9 cellular contexts compared by ENCODE assay signal in the genomic region with DNA sequence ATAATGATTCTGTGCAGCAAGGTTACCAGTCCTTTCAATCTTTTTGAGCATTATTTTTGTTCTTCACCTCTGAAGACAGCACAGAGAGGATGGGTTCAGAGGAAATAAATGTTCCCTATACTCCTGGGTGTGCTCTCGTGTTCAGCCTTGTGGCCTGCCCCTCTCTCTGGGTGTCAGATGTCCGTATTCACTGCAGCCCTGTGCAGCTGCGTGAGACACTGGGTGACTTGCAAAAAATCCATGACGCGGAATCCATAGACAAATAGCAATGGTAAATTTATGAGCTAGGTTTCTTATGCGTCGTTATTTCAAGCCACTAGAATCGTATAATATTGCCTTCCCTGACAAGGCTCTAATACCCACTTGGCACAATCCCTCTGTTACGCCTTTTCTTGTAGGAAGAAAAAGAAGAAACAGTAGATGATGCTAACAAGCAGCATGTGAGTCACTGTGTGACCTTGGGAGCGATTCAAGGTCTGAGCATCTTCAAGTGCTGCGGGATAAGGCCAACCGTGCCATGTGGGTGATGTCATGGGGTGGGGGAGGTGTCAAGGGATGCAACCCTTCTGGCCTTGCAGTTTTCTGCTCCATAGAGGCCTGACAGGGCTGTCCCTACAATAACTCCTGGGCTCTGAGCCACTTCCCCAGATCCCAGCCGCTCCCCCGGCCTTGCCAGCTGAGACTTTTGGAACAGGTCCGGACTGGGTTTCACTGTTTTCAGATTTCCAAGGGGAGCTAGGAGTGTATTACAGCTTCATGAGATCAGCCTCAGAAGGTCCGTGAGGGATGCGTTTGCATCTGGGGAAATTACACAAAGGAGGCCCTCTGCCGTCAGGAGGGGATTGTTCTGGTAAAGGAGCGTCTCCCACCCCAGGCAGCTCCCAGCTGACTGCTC. TPM values are rescaled to one million over a fixed set of nuclear protein-coding genes. Genes with fewer than 3 reads are reported as not detected.
DNase-seq lines count a peak whose midpoint lies in the region; ATAC-seq, FAIRE-seq and TF ChIP-seq lines count a peak whose summit lies in the region.
"Had no signal": no experiment of that assay in that cellular context is flagged by ENCODE, and none has a peak within 500 bp of the region (broad histone marks: within the 10 kb centered on the region; RNA-seq: fewer than 3 reads in every experiment).

No MANE protein-coding gene starts in this region.

- TF ChIP-seq POLR2A in sigmoid colon (IDR thresholded peaks at IDR 0.05): no peak

- H3K4me1 Mint-ChIP-seq in astrocyte (ENCODE audit: low read depth, unreplicated experiment): no peaks in the 10 kb centered on the region

- DNase-seq in GM03348 (ENCODE audit: low spot score): peak; percentile 69
- DNase-seq in astrocyte (ENCODE audit: low read depth): peak; percentile 63
- DNase-seq in right cardiac atrium: peak; percentile 83 to 87 (median 86)
- DNase-seq in sigmoid colon: peak; percentile 89
- no peak for DNase-seq in NCI-H524 treated with DMSO at 0.1 percent for 48 hours (lab: John Stamatoyannopoulos, UW)
- DNase-seq in iPS-NIHi7 (ENCODE audit: extremely low spot score): no peak
- no peak for DNase-seq in OCI-LY7 (ENCODE audit: low spot score)

- 55% methylated on average over 19 of the region's 19 CpGs for WGBS in right cardiac atrium
- WGBS in sigmoid colon, 2 donors: 58 to 59% methylated on average over 19 of the region's 19 CpGs

- TF ChIP-seq CTCF in astrocyte (IDR thresholded peaks at IDR 0.05; ENCODE audit: insufficient read depth, low read depth, low read length): no peak
- peak in 2 of 4 experiments; percentile 12 to 34 for TF ChIP-seq CTCF in sigmoid colon (IDR thresholded peaks at IDR 0.05)
- no peak for TF ChIP-seq CTCF in OCI-LY7 (conservative IDR thresholded peaks at IDR 0.05; ENCODE audit: low read length)

- H2AFZ ChIP-seq in astrocyte (ENCODE audit: low read depth, low read length): no peak overlapping the region
- no peak overlapping the region for H2AFZ ChIP-seq in OCI-LY7 (ENCODE audit: low read length)

- H3K27ac ChIP-seq in astrocyte (ENCODE audit: low read depth, low read length) (no peak overlapping the region), right cardiac atrium (ENCODE audit: low read length) (no peak overlapping the region), sigmoid colon (peak overlapping the region; percentile 39 to 71 (median 57)), OCI-LY7 (ENCODE audit: low read depth, low read length, poor library complexity, severe bottlenecking) (no peak overlapping the region)

- H3K9me3 ChIP-seq in astrocyte (ENCODE audit: insufficient read depth, low read depth, low read length) (no peaks in the 10 kb centered on the region), right cardiac atrium (ENCODE audit: control insufficient read depth, low read length) (no peaks in the 10 kb centered on the region), sigmoid colon (no peaks in the 10 kb centered on the region), OCI-LY7 (ENCODE audit: low read length) (no peaks in the 10 kb centered on the region)

- ATAC-seq in right cardiac atrium (peak; percentile 82 to 84), HG02973 (IDR thresholded peaks at IDR 0.05; ENCODE audit: unreplicated experiment) (no peak)

- peaks cover 22% of the 10 kb centered on the region for H3K27me3 Mint-ChIP-seq in astrocyte (ENCODE audit: low read depth, unreplicated experiment)
- H3K27me3 Mint-ChIP-seq: activated naive CD4-positive, alpha-beta T cell treated with anti-CD3 and anti-CD28 coated beads, Interleukin-2, amount 50 U/mL, for 24 hours had no signal

- TF ChIP-seq EP300 in sigmoid colon (IDR thresholded peaks at IDR 0.05): peak in 1 of 4 donors; percentile 14

- H4K20me1 ChIP-seq in astrocyte (ENCODE audit: insufficient read depth, low read length) (no peaks in the 10 kb centered on the region), OCI-LY7 (ENCODE audit: insufficient read depth, low read length) (no peaks in the 10 kb centered on the region)

- H3K27ac Mint-ChIP-seq in astrocyte (ENCODE audit: unreplicated experiment): no peak overlapping the region
- H3K27ac Mint-ChIP-seq: activated naive CD4-positive, alpha-beta T cell treated with anti-CD3 and anti-CD28 coated beads, Interleukin-2, amount 50 U/mL, for 24 hours had no signal

- no peak overlapping the region for H3K4me3 Mint-ChIP-seq in astrocyte (ENCODE audit: unreplicated experiment)
- H3K4me3 Mint-ChIP-seq: activated naive CD4-positive, alpha-beta T cell treated with anti-CD3 and anti-CD28 coated beads, Interleukin-2, amount 50 U/mL, for 24 hours had no signal

- H3K27me3 ChIP-seq in astrocyte (ENCODE audit: insufficient read depth, low read length) (peaks cover 23% of the 10 kb centered on the region), right cardiac atrium (ENCODE audit: control insufficient read depth, insufficient read depth) (no peaks in the 10 kb centered on the region), sigmoid colon (no peaks in the 10 kb centered on the region)

- POLR2A ChIA-PET in OCI-LY7 (lab: Charles Lee): interaction anchor here (0.6 to 1.5 kb wide), 2 partner anchors 26 to 542 kb away, joined by 4 read pairs; no protein-coding TSS in a partner anchor

- H3K36me3 Mint-ChIP-seq in astrocyte (ENCODE audit: low read depth, unreplicated experiment): no peaks in the 10 kb centered on the region

- no TSS peak for BruUV-seq in OCI-LY7 (replicated peaks; lab: Mats Ljungman, UMichigan)

- H3K36me3 ChIP-seq in astrocyte (ENCODE audit: insufficient read depth, low read length) (no peaks in the 10 kb centered on the region), sigmoid colon (no peaks in the 10 kb centered on the region), OCI-LY7 (ENCODE audit: insufficient read depth, low read length) (no peaks in the 10 kb centered on the region)

- peaks cover 2% of the 10 kb centered on the region for H3K9me3 Mint-ChIP-seq in astrocyte (ENCODE audit: unreplicated experiment)
- H3K9me3 Mint-ChIP-seq: activated naive CD4-positive, alpha-beta T cell treated with anti-CD3 and anti-CD28 coated beads, Interleukin-2, amount 50 U/mL, for 24 hours had no signal

- FAIRE-seq in astrocyte (lab: Jason Lieb, UNC): peak; percentile 49

- no peaks in the 10 kb centered on the region for H3K9me2 ChIP-seq in OCI-LY7 (ENCODE audit: insufficient read depth, low read length)

- H3K4me2 ChIP-seq in astrocyte (ENCODE audit: low read length) (no peak overlapping the region), OCI-LY7 (ENCODE audit: low read length) (no peak overlapping the region)

- intact Hi-C loops in right cardiac atrium (cut with DNase I) (no loop called here), sigmoid colon (cut with DNase I) (loop anchor here (2.0 to 5.0 kb wide), 2 partner anchors 46 to 193 kb away; a partner anchor contains a TSS), OCI-LY7 (cut with micrococcal nuclease; ENCODE audit: unreplicated experiment) (no loop called here)

- no peak overlapping the region for H3K4me3 ChIP-seq in astrocyte (ENCODE audit: insufficient read depth, low read depth, low read length)
- H3K4me3 ChIP-seq in right cardiac atrium (ENCODE audit: low read length): no peak overlapping the region
- H3K4me3 ChIP-seq in sigmoid colon: no peak overlapping the region
- H3K4me3 ChIP-seq in OCI-LY7 (ENCODE audit: low read depth, low read length, poor library complexity, severe bottlenecking): no peak overlapping the region

- CTCF ChIA-PET in OCI-LY7 (lab: Charles Lee; ENCODE audit: unreplicated experiment): no interaction called here

- H3K79me2 ChIP-seq in astrocyte (ENCODE audit: insufficient read depth, low read length): no peaks in the 10 kb centered on the region
- no peaks in the 10 kb centered on the region for H3K79me2 ChIP-seq in OCI-LY7 (ENCODE audit: insufficient read depth, low read depth, low read length)

- H3K9ac ChIP-seq in astrocyte (ENCODE audit: low read length): no peak overlapping the region

- H3K4me1 ChIP-seq in astrocyte (ENCODE audit: insufficient read depth, low read length) (peaks cover 6% of the 10 kb centered on the region), right cardiac atrium (ENCODE audit: control insufficient read depth, insufficient read depth, low read length) (peaks cover 6% of the 10 kb centered on the region), sigmoid colon (peaks cover 0 to 19% (median 16%) of the 10 kb centered on the region in 4 donors), OCI-LY7 (ENCODE audit: insufficient read depth, low read length, poor library complexity, severe bottlenecking) (no peaks in the 10 kb centered on the region)

RNA-seq across cellular contexts. Expression of a gene that starts 47.6 kb away (rescaled TPM):
- total RNA-seq in astrocyte (13.0 and 13.7 TPM in 2 replicates), right cardiac atrium (10 to 100 TPM; 16.9 to 28.2 (median 25.0) TPM), sigmoid colon (10 to 100 TPM; 15.5 to 20.2 (median 17.2) TPM), OCI-LY7 (2022) (not detected in 2 replicates)
- polyA plus RNA-seq in right cardiac atrium (23.4 TPM), sigmoid colon (1 to 10 TPM; 2.3 to 6.2 (median 3.6) TPM)
- not detected in 2 replicates for total RNA-seq in OCI-LY7 (2014; rRNA removed; shearing (Covaris generic))

Comparison
In these comparisons a context has a peak if more than half of its experiments do, and no peak if none do; other contexts are left out.
1. DNase-seq: peak in GM03348 (single experiment), astrocyte (single experiment), right cardiac atrium (3 of 3) and sigmoid colon (single experiment); none in NCI-H524 treated with DMSO at 0.1 percent for 48 hours (single experiment), iPS-NIHi7 (single experiment) and OCI-LY7 (single experiment).
2. H3K27ac ChIP-seq: peak in sigmoid colon (4 of 4); none in astrocyte (single experiment), right cardiac atrium (single experiment) and OCI-LY7 (single experiment).
3. RNA of a gene that starts 47.6 kb away (total RNA-seq): 16.9 to 28.2 TPM in right cardiac atrium, 15.5 to 20.2 TPM in sigmoid colon and 13.0 to 13.7 TPM in astrocyte; not detected in OCI-LY7; every median in the first group is over 10 times any median in the second.